Comparison of ENCODE assay signal across 9 cellular contexts in the genomic region with DNA sequence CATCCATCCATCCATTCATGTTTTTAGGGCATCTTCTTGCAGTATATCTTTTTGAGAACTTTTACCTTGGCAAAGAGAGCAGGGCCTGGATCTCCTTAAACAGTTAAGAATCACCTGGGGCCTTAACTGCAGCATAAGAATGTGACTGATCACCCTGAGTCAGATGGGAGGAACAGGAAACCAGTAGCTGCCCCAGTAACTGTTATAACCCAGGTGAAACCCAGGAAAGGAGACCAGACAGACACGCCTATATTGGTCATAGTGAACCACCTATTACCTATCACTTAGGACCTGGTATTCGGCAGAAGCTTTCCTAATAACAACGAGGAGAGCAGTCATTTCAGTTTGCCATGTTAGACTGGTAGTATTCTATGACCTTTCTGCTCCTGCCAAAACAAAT. TPM values are rescaled to one million over a fixed set of nuclear protein-coding genes. Genes with fewer than 3 reads are reported as not detected.
DNase-seq lines count a peak whose midpoint lies in the region; ATAC-seq, FAIRE-seq and TF ChIP-seq lines count a peak whose summit lies in the region.
"Had no signal": no experiment of that assay in that cellular context is flagged by ENCODE, and none has a peak within 500 bp of the region (broad histone marks: within the 10 kb centered on the region; RNA-seq: fewer than 3 reads in every experiment).

No MANE protein-coding gene starts in this region.

- H3K9me3 Mint-ChIP-seq in H9 = no peaks in the 10 kb centered on the region

- H3K4me1 Mint-ChIP-seq in H9 = peaks cover 30 to 33% of the 10 kb centered on the region in 2 experiments

- H4K20me1 ChIP-seq in H9 (ENCODE audit: control insufficient read depth, insufficient read depth, insufficient read length) = no peaks in the 10 kb centered on the region

- H3K14ac ChIP-seq in H9 (ENCODE audit: insufficient read depth, low read length) = no peak overlapping the region

- H3K36me3 ChIP-seq in mucosa of stomach (ENCODE audit: control insufficient read depth, insufficient read depth, low read length) = no peaks in the 10 kb centered on the region

- H3K4me3 Mint-ChIP-seq in H9 = no peak overlapping the region

- H3K56ac ChIP-seq in H9 (ENCODE audit: insufficient read length, low read depth, low read length) = no peak overlapping the region

- no peak overlapping the region for H3K23ac ChIP-seq in H9 (ENCODE audit: insufficient read length, low read depth, low read length)

- H3K23me2 ChIP-seq in H9 (ENCODE audit: insufficient read length, low read depth, low read length, poor library complexity, severe bottlenecking) = no peaks in the 10 kb centered on the region

- no peak overlapping the region for H4K91ac ChIP-seq in H9 (ENCODE audit: insufficient read length, low read depth, low read length)

- H3T11ph ChIP-seq in H9 (ENCODE audit: low read length) = no peak overlapping the region

- no peak overlapping the region for H2AFZ ChIP-seq in H9 (ENCODE audit: low read length)

- peak; percentile 58 for ATAC-seq in GM18505 (IDR thresholded peaks at IDR 0.05; ENCODE audit: unreplicated experiment)

- no peak overlapping the region for H3K4ac ChIP-seq in H9 (ENCODE audit: low read depth, low read length)

- H2AK5ac ChIP-seq in H9 (ENCODE audit: insufficient read length, low read length) = no peak overlapping the region

- no peak overlapping the region for H3K4me2 ChIP-seq in H9 (ENCODE audit: insufficient read depth, insufficient read length, low read length)

- peaks cover 2% of the 10 kb centered on the region; the same call in 1 of the 2 replicates for H3K4me1 ChIP-seq in H9 (ENCODE audit: insufficient read depth, low read length)
- H3K4me1 ChIP-seq in mucosa of stomach (ENCODE audit: control insufficient read depth, insufficient read depth, low read length) = peaks cover 9% of the 10 kb centered on the region

- H2BK12ac ChIP-seq in H9 (ENCODE audit: insufficient read length, low read depth, low read length) = no peak overlapping the region

- peaks cover 7 to 32% (median 26%) of the 10 kb centered on the region in 3 experiments; a peak in 6 of 7 replicates for H3K36me3 Mint-ChIP-seq in H9 (ENCODE audit: insufficient read depth in 1 of 3, low read depth in 3 of 3)

- no peak overlapping the region for H4K5ac ChIP-seq in H9 (ENCODE audit: insufficient read length, low read depth, low read length)

- H3K27ac ChIP-seq in H9 (ENCODE audit: insufficient read length, low read depth, low read length) = no peak overlapping the region

- no peak overlapping the region for H4K8ac ChIP-seq in H9 (replicated peaks; ENCODE audit: insufficient read length, low read depth, low read length)

- H2BK20ac ChIP-seq in H9 (ENCODE audit: low read depth, low read length, poor library complexity, severe bottlenecking) = peak overlapping the region; percentile 64

- no peak overlapping the region for H2BK15ac ChIP-seq in H9 (ENCODE audit: low read depth, low read length)

- WGBS in H9 (ENCODE audit: extremely low coverage, insufficient read length, low lambda C conversion rate) = no CpG with 5 or more reads among the region's 3 CpGs

- H3K27ac Mint-ChIP-seq in H9 = peak overlapping the region in 2 of 3 experiments; percentile 53 to 80; a peak in 3 of 7 replicates

- peak overlapping the region; percentile 5 for H3K4me3 ChIP-seq in mucosa of stomach (ENCODE audit: low read length)

- H3K27me3 Mint-ChIP-seq in H9 (ENCODE audit: low read depth) = no peaks in the 10 kb centered on the region

- no peaks in the 10 kb centered on the region for H3K27me3 ChIP-seq in H9 (ENCODE audit: insufficient read depth, low read length)
- H3K27me3 ChIP-seq in mucosa of stomach (ENCODE audit: control insufficient read depth, insufficient read depth, low read length) = no peaks in the 10 kb centered on the region

- H3K9ac ChIP-seq in H9 (ENCODE audit: extremely low read depth, insufficient read length, low read length) (no peak overlapping the region), mucosa of stomach (ENCODE audit: low read length) (peak overlapping the region; percentile 27)

- no peak overlapping the region for H2BK5ac ChIP-seq in H9 (ENCODE audit: insufficient read length, low read length)

- H3K9me3 ChIP-seq in H9 (ENCODE audit: control insufficient read depth, low read depth, low read length) = no peaks in the 10 kb centered on the region
- no peaks in the 10 kb centered on the region for H3K9me3 ChIP-seq in mucosa of stomach (ENCODE audit: control insufficient read depth, low read length)

- H3K79me2 ChIP-seq in H9 (ENCODE audit: insufficient read depth, low read length) = no peaks in the 10 kb centered on the region

- FAIRE-seq in RCC 7860 (lab: Jason Lieb, UNC) = no peak

- DNase-seq in H9 = peak; percentile 45
- DNase-seq in RCC 7860 (ENCODE audit: low spot score) = peak; percentile 48
- DNase-seq in stimulated activated CD4-positive, alpha-beta T cell treated with anti-CD3 and anti-CD28 coated beads, Interleukin-2, amount 100 ng/mL, for 48 hours = no peak
- DNase-seq in NK-92 treated with Interleukin-12 subunit alpha and Interleukin-12 subunit beta, amount 100 ng/mL, for 24 hours (lab: John Stamatoyannopoulos, UW) = no peak
- DNase-seq in activated CD8-positive, alpha-beta memory T cell treated with anti-CD3 and anti-CD28 coated beads, Interleukin-2, amount 50 U/mL, for 48 hours = no peak
- DNase-seq in stimulated activated CD4-positive, alpha-beta T cell treated with anti-CD3 and anti-CD28 coated beads, Interleukin-12 subunit alpha, Interleukin-12 subunit beta, amount 100 ng/mL, for 4 hours = no peak
- DNase-seq: NCI-H1436 treated with DMSO at 0.1 percent for 48 hours had no signal

- H2BK120ac ChIP-seq in H9 (ENCODE audit: low read depth, low read length, poor library complexity, severe bottlenecking) = no peak overlapping the region

- TF ChIP-seq POLR2A in GM18505 (IDR thresholded peaks at IDR 0.05; ENCODE audit: borderline replicate concordance, extremely low read depth, insufficient read depth, insufficient read length) = no peak

- H3K79me1 ChIP-seq in H9 (ENCODE audit: insufficient read depth, low read depth, low read length, poor library complexity, severe bottlenecking) = no peaks in the 10 kb centered on the region

- TF ChIP-seq CTCF in H9 (conservative IDR thresholded peaks at IDR 0.05) = no peak

- H3K18ac ChIP-seq in H9 (ENCODE audit: insufficient read length, low read depth, low read length) = no peak overlapping the region

RNA-seq across cellular contexts. Expression of gene NR2C1, which starts 43.4 kb away (rescaled TPM):
- total RNA-seq in H9 (2021) = 42.5 and 47.0 TPM in 2 replicates

Comparison
In these comparisons a context has a peak if more than half of its experiments do, and no peak if none do; other contexts are left out.
1. DNase-seq: peak in H9 (single experiment) and RCC 7860 (single experiment); none in stimulated activated CD4-positive, alpha-beta T cell treated with anti-CD3 and anti-CD28 coated beads, Interleukin-2, amount 100 ng/mL, for 48 hours (0 of 2), NK-92 treated with Interleukin-12 subunit alpha and Interleukin-12 subunit beta, amount 100 ng/mL, for 24 hours (single experiment), activated CD8-positive, alpha-beta memory T cell treated with anti-CD3 and anti-CD28 coated beads, Interleukin-2, amount 50 U/mL, for 48 hours (single experiment) and stimulated activated CD4-positive, alpha-beta T cell treated with anti-CD3 and anti-CD28 coated beads, Interleukin-12 subunit alpha, Interleukin-12 subunit beta, amount 100 ng/mL, for 4 hours (single experiment).